2 cellular contexts compared by ENCODE assay signal in the genomic region with DNA sequence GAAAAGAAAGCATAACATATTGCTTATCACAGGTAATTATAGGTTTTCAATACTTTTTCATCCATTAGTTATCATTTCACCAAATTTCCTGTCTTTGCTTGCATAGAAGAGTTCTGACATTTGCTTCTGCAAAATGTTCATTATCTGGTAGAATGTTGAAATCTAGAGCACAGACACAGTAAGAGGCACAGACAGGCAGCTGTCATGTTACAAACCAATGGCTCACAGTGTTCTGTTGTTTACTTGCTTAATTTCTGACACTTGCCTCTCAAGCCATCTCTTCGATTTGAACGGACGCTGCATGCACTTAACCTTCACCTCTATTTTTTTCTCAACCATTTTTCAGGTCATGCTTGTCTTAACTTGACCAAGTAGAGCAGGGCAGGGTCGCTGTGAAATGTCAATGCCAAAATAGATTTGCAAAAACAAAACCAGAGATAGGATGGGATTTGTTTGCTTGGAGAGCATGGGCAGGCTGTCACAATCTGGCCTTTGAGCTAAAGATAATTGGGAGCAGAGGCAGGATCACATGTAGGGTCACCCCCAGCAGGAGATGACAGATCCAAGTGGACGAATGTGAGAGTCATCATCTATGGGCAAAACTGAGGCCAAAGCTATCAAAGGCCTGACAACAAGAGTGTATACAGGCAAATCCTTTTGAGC.
TF ChIP-seq lines count a peak whose summit lies in the region.

No MANE protein-coding gene starts in this region.

TF ChIP-seq in H1, 55 proteins besides CTCF, POLR2A, EP300 and RAD21 (continued from another document):
- no peak for TF ChIP-seq SIX5 (IDR thresholded peaks at IDR 0.05; ENCODE audit: low read depth, low read length)
- TF ChIP-seq RFX5 (IDR thresholded peaks at IDR 0.05; ENCODE audit: borderline replicate concordance, low read depth, low read length): no peak
- TF ChIP-seq, protein P1, sequence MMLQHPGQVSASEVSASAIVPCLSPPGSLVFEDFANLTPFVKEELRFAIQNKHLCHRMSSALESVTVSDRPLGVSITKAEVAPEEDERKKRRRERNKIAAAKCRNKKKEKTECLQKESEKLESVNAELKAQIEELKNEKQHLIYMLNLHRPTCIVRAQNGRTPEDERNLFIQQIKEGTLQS (IDR thresholded peaks at IDR 0.05; ENCODE audit: insufficient read depth, low read depth, low read length): no peak
- no peak for TF ChIP-seq SRF (IDR thresholded peaks at IDR 0.05; ENCODE audit: low read depth, low read length)
- TF ChIP-seq YY1 (IDR thresholded peaks at IDR 0.05; ENCODE audit: low read depth, low read length): no peak

TF ChIP-seq in SK-N-SH, 30 proteins besides CTCF, POLR2A, EP300 and RAD21 (continued from another document):
- TF ChIP-seq, protein P2, sequence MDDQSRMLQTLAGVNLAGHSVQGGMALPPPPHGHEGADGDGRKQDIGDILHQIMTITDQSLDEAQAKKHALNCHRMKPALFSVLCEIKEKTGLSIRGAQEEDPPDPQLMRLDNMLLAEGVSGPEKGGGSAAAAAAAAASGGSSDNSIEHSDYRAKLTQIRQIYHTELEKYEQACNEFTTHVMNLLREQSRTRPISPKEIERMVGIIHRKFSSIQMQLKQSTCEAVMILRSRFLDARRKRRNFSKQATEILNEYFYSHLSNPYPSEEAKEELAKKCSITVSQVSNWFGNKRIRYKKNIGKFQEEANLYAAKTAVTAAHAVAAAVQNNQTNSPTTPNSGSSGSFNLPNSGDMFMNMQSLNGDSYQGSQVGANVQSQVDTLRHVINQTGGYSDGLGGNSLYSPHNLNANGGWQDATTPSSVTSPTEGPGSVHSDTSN (IDR thresholded peaks at IDR 0.05): no peak
- no peak for TF ChIP-seq TAF1 (IDR thresholded peaks at IDR 0.05; ENCODE audit: borderline replicate concordance, low read depth, low read length)
- TF ChIP-seq MEF2A (IDR thresholded peaks at IDR 0.05; ENCODE audit: borderline replicate concordance, low read depth): no peak
- TF ChIP-seq, protein P3, sequence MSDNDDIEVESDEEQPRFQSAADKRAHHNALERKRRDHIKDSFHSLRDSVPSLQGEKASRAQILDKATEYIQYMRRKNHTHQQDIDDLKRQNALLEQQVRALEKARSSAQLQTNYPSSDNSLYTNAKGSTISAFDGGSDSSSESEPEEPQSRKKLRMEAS (IDR thresholded peaks at IDR 0.05; ENCODE audit: low read depth): no peak
- TF ChIP-seq FOXM1 (IDR thresholded peaks at IDR 0.05; ENCODE audit: low read depth): no peak
- TF ChIP-seq FOXJ3 (CRISPR knock-in tag; IDR thresholded peaks at IDR 0.05): no peak
- no peak for TF ChIP-seq CHD2 (IDR thresholded peaks at IDR 0.05; ENCODE audit: low read length, partially characterized antibody)
- TF ChIP-seq, protein P4, sequence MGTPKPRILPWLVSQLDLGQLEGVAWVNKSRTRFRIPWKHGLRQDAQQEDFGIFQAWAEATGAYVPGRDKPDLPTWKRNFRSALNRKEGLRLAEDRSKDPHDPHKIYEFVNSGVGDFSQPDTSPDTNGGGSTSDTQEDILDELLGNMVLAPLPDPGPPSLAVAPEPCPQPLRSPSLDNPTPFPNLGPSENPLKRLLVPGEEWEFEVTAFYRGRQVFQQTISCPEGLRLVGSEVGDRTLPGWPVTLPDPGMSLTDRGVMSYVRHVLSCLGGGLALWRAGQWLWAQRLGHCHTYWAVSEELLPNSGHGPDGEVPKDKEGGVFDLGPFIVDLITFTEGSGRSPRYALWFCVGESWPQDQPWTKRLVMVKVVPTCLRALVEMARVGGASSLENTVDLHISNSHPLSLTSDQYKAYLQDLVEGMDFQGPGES (IDR thresholded peaks at IDR 0.05; ENCODE audit: low read depth, low read length): no peak
- no peak for TF ChIP-seq JUND (IDR thresholded peaks at IDR 0.05)
- TF ChIP-seq YY1 (IDR thresholded peaks at IDR 0.05; ENCODE audit: low read depth): no peak
- no peak for TF ChIP-seq ELF1 (IDR thresholded peaks at IDR 0.05)
- no peak for TF ChIP-seq FOSL2 (IDR thresholded peaks at IDR 0.05; ENCODE audit: borderline replicate concordance, low read depth)
- TF ChIP-seq GABPA (IDR thresholded peaks at IDR 0.05; ENCODE audit: low read depth): no peak
- TF ChIP-seq, protein P5, sequence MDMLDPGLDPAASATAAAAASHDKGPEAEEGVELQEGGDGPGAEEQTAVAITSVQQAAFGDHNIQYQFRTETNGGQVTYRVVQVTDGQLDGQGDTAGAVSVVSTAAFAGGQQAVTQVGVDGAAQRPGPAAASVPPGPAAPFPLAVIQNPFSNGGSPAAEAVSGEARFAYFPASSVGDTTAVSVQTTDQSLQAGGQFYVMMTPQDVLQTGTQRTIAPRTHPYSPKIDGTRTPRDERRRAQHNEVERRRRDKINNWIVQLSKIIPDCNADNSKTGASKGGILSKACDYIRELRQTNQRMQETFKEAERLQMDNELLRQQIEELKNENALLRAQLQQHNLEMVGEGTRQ (IDR thresholded peaks at IDR 0.05; ENCODE audit: borderline replicate concordance, low read depth, low read length): no peak
TF ChIP-seq in SK-N-SH: peak in this region for 0.
